In genomic region chr11:72069200-72069599, GRCh38 we compare ENCODE assay signal across 10 cellular contexts. TPM values are rescaled to one million over a fixed set of nuclear protein-coding genes. Genes with fewer than 3 reads are reported as not detected.
A peak's percentile ranks its signal among the peaks of the same experiment; 100 is the strongest.
DNase-seq lines count a peak whose midpoint lies in the region; ATAC-seq and TF ChIP-seq lines count a peak whose summit lies in the region.
"Had no signal": no experiment of that assay in that cellular context is flagged by ENCODE, and none has a peak within 500 bp of the region (broad histone marks: within the 10 kb centered on the region; RNA-seq: fewer than 3 reads in every experiment).

No MANE protein-coding gene starts in this region.

- no peak overlapping the region for H3K23ac ChIP-seq in H9 (ENCODE audit: insufficient read length, low read depth, low read length)

- no peak overlapping the region for H3K4ac ChIP-seq in H9 (ENCODE audit: low read depth, low read length)

- H4K20me1 ChIP-seq in H9 (ENCODE audit: control insufficient read depth, insufficient read depth, insufficient read length) (no peaks in the 10 kb centered on the region), hepatocyte (ENCODE audit: insufficient read depth, poor library complexity, severe bottlenecking) (no peaks in the 10 kb centered on the region)

- no peak overlapping the region for H3K56ac ChIP-seq in H9 (ENCODE audit: insufficient read length, low read depth, low read length)

- H3K27ac ChIP-seq in H9 (ENCODE audit: insufficient read length, low read depth, low read length) (no peak overlapping the region), hepatocyte (peak overlapping the region; percentile 95)

- H2BK15ac ChIP-seq in H9 (ENCODE audit: low read depth, low read length), result no peak overlapping the region

- peaks cover 4% of the 10 kb centered on the region for H3K79me1 ChIP-seq in H9 (ENCODE audit: insufficient read depth, low read depth, low read length, poor library complexity, severe bottlenecking)

- no peaks in the 10 kb centered on the region for H3K27me3 Mint-ChIP-seq in H9 (ENCODE audit: low read depth)
- no peaks in the 10 kb centered on the region for H3K27me3 Mint-ChIP-seq in stimulated activated memory B cell treated with anti-CD40 and anti-IgM and Interleukin-4, amounts not matched to agents 10 μg/mL and 1 μg/mL and 100 μg/mL, for 72 hours

- peak overlapping the region; percentile 57 for H3K4me3 ChIP-seq in adipocyte (ENCODE audit: low read length)
- no peak overlapping the region for H3K4me3 ChIP-seq in hepatocyte
- H3K4me3 ChIP-seq: ovary had no signal

- ATAC-seq in stimulated activated memory B cell treated with anti-CD40 and anti-IgM and Interleukin-4, amounts not matched to agents 10 μg/mL and 1 μg/mL and 100 μg/mL, for 72 hours, result no peak
- ATAC-seq in HG03135 (IDR thresholded peaks at IDR 0.05; ENCODE audit: unreplicated experiment), result no peak

- H3K14ac ChIP-seq in H9 (ENCODE audit: insufficient read depth, low read length), result no peak overlapping the region

- H3K36me3 ChIP-seq in adipocyte (ENCODE audit: control insufficient read depth, insufficient read depth, low read length, severe bottlenecking), result peaks cover 3% of the 10 kb centered on the region
- no peaks in the 10 kb centered on the region for H3K36me3 ChIP-seq in hepatocyte (replicated peaks; ENCODE audit: insufficient read depth, low read depth)
- H3K36me3 ChIP-seq: ovary had no signal

- peaks cover 2% of the 10 kb centered on the region; the same call in 1 of the 2 replicates for H3K79me2 ChIP-seq in H9 (ENCODE audit: insufficient read depth, low read length)
- H3K79me2 ChIP-seq in hepatocyte, result peaks cover 91% of the 10 kb centered on the region

- H2BK120ac ChIP-seq in H9 (ENCODE audit: low read depth, low read length, poor library complexity, severe bottlenecking), result no peak overlapping the region

- H2AFZ ChIP-seq in H9 (ENCODE audit: low read length), result no peak overlapping the region
- no peak overlapping the region for H2AFZ ChIP-seq in hepatocyte

- no peak overlapping the region for H4K8ac ChIP-seq in H9 (replicated peaks; ENCODE audit: insufficient read length, low read depth, low read length)

- no peaks in the 10 kb centered on the region for H3K23me2 ChIP-seq in H9 (ENCODE audit: insufficient read length, low read depth, low read length, poor library complexity, severe bottlenecking)

- no peaks in the 10 kb centered on the region for H3K9me3 Mint-ChIP-seq in H9
- H3K9me3 Mint-ChIP-seq in stimulated activated memory B cell treated with anti-CD40 and anti-IgM and Interleukin-4, amounts not matched to agents 10 μg/mL and 1 μg/mL and 100 μg/mL, for 72 hours, result no peaks in the 10 kb centered on the region

- H2AK5ac ChIP-seq in H9 (ENCODE audit: insufficient read length, low read length), result no peak overlapping the region

- no peaks in the 10 kb centered on the region for H3K27me3 ChIP-seq in H9 (ENCODE audit: insufficient read depth, low read length)
- H3K27me3 ChIP-seq in adipocyte (replicated peaks; ENCODE audit: control insufficient read depth, insufficient read depth, low read length), result no peaks in the 10 kb centered on the region
- no peaks in the 10 kb centered on the region for H3K27me3 ChIP-seq in hepatocyte
- H3K27me3 ChIP-seq: ovary had no signal

- peaks cover 1 to 23% (median 18%) of the 10 kb centered on the region in 3 experiments; a peak in 6 of 7 replicates for H3K36me3 Mint-ChIP-seq in H9 (ENCODE audit: insufficient read depth in 1 of 3, low read depth in 3 of 3)
- peaks cover 26% of the 10 kb centered on the region for H3K36me3 Mint-ChIP-seq in stimulated activated memory B cell treated with anti-CD40 and anti-IgM and Interleukin-4, amounts not matched to agents 10 μg/mL and 1 μg/mL and 100 μg/mL, for 72 hours

- H3K4me3 Mint-ChIP-seq in H9, result no peak overlapping the region
- H3K4me3 Mint-ChIP-seq in stimulated activated memory B cell treated with anti-CD40 and anti-IgM and Interleukin-4, amounts not matched to agents 10 μg/mL and 1 μg/mL and 100 μg/mL, for 72 hours, result no peak overlapping the region

- H4K5ac ChIP-seq in H9 (ENCODE audit: insufficient read length, low read depth, low read length), result no peak overlapping the region

- no peak for DNase-seq in H9
- peak; percentile 60 for DNase-seq in adipocyte (ENCODE audit: low read depth)
- no peak for DNase-seq in hepatocyte (ENCODE audit: low spot score)
- DNase-seq in NOMO-1 treated with DMSO at 0.1 percent for 48 hours (lab: John Stamatoyannopoulos, UW; ENCODE audit: unreplicated experiment), result no peak
- no peak for DNase-seq in putamen (ENCODE audit: low spot score)
- no peak for DNase-seq in DMS114 treated with DMSO at 0.1 percent for 48 hours (lab: John Stamatoyannopoulos, UW; ENCODE audit: unreplicated experiment)
- DNase-seq: NCI-H2081 had no signal

- peaks cover 36 to 44% of the 10 kb centered on the region in 2 experiments for H3K4me1 Mint-ChIP-seq in H9
- peaks cover 20% of the 10 kb centered on the region for H3K4me1 Mint-ChIP-seq in stimulated activated memory B cell treated with anti-CD40 and anti-IgM and Interleukin-4, amounts not matched to agents 10 μg/mL and 1 μg/mL and 100 μg/mL, for 72 hours

- H2BK12ac ChIP-seq in H9 (ENCODE audit: insufficient read length, low read depth, low read length), result no peak overlapping the region

- H3K4me1 ChIP-seq in H9 (ENCODE audit: insufficient read depth, low read length), result peaks cover 5% of the 10 kb centered on the region; the same call in 1 of the 2 replicates
- H3K4me1 ChIP-seq in adipocyte (ENCODE audit: control insufficient read depth, insufficient read depth, low read length), result peaks cover 64% of the 10 kb centered on the region
- H3K4me1 ChIP-seq in hepatocyte (ENCODE audit: insufficient read depth), result peaks cover 17% of the 10 kb centered on the region

- H3K9ac ChIP-seq in H9 (ENCODE audit: extremely low read depth, insufficient read length, low read length) (no peak overlapping the region), adipocyte (ENCODE audit: low read length) (peak overlapping the region; percentile 83)

- no peak for TF ChIP-seq CTCF in H9 (conservative IDR thresholded peaks at IDR 0.05)
- no peak for TF ChIP-seq CTCF in hepatocyte (IDR thresholded peaks at IDR 0.05; ENCODE audit: poor library complexity)

- H3T11ph ChIP-seq in H9 (ENCODE audit: low read length), result no peak overlapping the region

- no peak overlapping the region for H3K18ac ChIP-seq in H9 (ENCODE audit: insufficient read length, low read depth, low read length)

- no peak overlapping the region for H4K91ac ChIP-seq in H9 (ENCODE audit: insufficient read length, low read depth, low read length)

- H2BK20ac ChIP-seq in H9 (ENCODE audit: low read depth, low read length, poor library complexity, severe bottlenecking), result no peak overlapping the region

- H3K9me2 ChIP-seq in hepatocyte (replicated peaks; ENCODE audit: insufficient read depth), result no peaks in the 10 kb centered on the region

- peak overlapping the region in 2 of 3 experiments; percentile 21 to 36; a peak in 2 of 7 replicates for H3K27ac Mint-ChIP-seq in H9
- H3K27ac Mint-ChIP-seq in stimulated activated memory B cell treated with anti-CD40 and anti-IgM and Interleukin-4, amounts not matched to agents 10 μg/mL and 1 μg/mL and 100 μg/mL, for 72 hours, result peak overlapping the region; percentile 79

- H3K9me3 ChIP-seq in H9 (ENCODE audit: control insufficient read depth, low read depth, low read length), result no peaks in the 10 kb centered on the region
- no peaks in the 10 kb centered on the region for H3K9me3 ChIP-seq in adipocyte (ENCODE audit: control insufficient read depth, low read length)
- no peaks in the 10 kb centered on the region for H3K9me3 ChIP-seq in hepatocyte (ENCODE audit: low read depth)
- H3K9me3 ChIP-seq: ovary had no signal

- H3K4me2 ChIP-seq in H9 (ENCODE audit: insufficient read depth, insufficient read length, low read length) (no peak overlapping the region), hepatocyte (peak overlapping the region; percentile 4)

- H2BK5ac ChIP-seq in H9 (ENCODE audit: insufficient read length, low read length), result no peak overlapping the region

RNA-seq across cellular contexts. Expression of gene NUMA1, which starts 11.1 kb away (rescaled TPM):
- total RNA-seq in H9 (2021), result 127 and 136 TPM in 2 replicates
- total RNA-seq in hepatocyte, result 129 and 140 TPM in 2 replicates
- 103 and 116 TPM in 2 replicates for polyA plus RNA-seq in hepatocyte

RNA-seq across cellular contexts. Expression of gene LRRC51, which starts 11.4 kb away (rescaled TPM):
- total RNA-seq in H9 (2021) (3.1 and 6.4 TPM in 2 replicates), hepatocyte (2.1 and 4.5 TPM in 2 replicates)
- polyA plus RNA-seq in hepatocyte, result 3.7 and 7.8 TPM in 2 replicates

RNA-seq across cellular contexts. Expression of gene LAMTOR1, which starts 33.9 kb away (rescaled TPM):
- total RNA-seq in H9 (2021) (96.2 and 96.3 TPM in 2 replicates), hepatocyte (109 and 147 TPM in 2 replicates)
- 164 and 181 TPM in 2 replicates for polyA plus RNA-seq in hepatocyte

RNA-seq across cellular contexts. Expression of gene TOMT, which starts 36.5 kb away (rescaled TPM):
- not detected in 2 replicates for total RNA-seq in H9 (2021)
- total RNA-seq in hepatocyte, result not detected in 2 replicates
- not detected in 2 replicates for polyA plus RNA-seq in hepatocyte
- total RNA-seq: ovary had no signal
- polyA plus RNA-seq: ovary had no signal

RNA-seq across cellular contexts. Expression of gene ANAPC15, which starts 43.3 kb away (rescaled TPM):
- 72.6 and 79.3 TPM in 2 replicates for total RNA-seq in H9 (2021)
- total RNA-seq in hepatocyte, result 17.6 and 21.6 TPM in 2 replicates
- 42.5 and 43.7 TPM in 2 replicates for polyA plus RNA-seq in hepatocyte
